14 cellular contexts compared by ENCODE assay signal in the genomic region with DNA sequence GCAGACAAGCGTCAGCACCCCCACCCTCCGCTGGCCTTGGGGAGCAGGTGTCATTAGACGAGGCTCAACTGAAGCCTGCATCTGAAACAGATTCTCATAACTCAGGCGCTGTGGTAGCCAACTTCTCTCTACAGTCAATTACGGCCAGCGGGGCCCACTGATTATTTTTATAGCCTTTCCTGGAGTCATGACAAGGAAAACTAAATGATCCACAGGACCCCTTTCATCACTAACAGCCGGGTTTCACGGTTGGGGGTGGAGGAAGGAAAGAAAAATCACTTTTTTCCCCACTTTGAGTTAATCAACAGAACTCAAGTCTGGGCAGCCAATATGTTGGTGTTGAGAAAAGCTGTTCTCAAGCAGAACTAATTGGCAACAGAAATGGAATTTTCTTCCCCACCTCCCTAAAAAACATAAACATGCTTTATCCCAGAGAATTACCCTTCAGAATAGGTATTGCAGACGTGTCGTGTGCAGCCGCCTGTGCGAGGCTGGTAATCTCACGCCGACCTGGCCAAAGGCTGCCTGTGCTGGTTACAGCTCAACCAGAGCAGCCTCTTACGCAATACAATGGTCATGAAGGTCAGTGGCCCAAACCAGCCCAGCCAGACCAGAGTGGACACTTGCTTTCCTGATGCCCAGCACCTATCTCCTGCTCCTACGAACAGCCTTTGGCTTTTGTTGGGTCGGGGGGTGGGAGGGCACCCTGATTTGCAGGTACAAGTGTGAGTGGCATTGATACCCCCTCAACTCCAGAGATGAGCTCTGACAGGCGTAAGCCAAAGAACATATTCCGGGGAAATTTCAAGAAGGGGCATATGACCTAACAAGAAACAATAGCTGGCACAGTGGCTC. TPM values are rescaled to one million over a fixed set of nuclear protein-coding genes. Genes with fewer than 3 reads are reported as not detected.
DNase-seq lines count a peak whose midpoint lies in the region; ATAC-seq and TF ChIP-seq lines count a peak whose summit lies in the region.
"Had no signal": no experiment of that assay in that cellular context is flagged by ENCODE, and none has a peak within 500 bp of the region (broad histone marks: within the 10 kb centered on the region; RNA-seq: fewer than 3 reads in every experiment).

No MANE protein-coding gene starts in this region.

- TSS peak; percentile 14 for BruUV-seq in PC-9 (replicated peaks; lab: Mats Ljungman, UMichigan)

- DNase-seq in AG08395 (ENCODE audit: low spot score): peak; percentile 30
- peak; percentile 69 to 86 for DNase-seq in PC-9
- peak; percentile 75 for DNase-seq in fibroblast of villous mesenchyme (ENCODE audit: low read depth)
- peak; percentile 28 for DNase-seq in nephron progenitor cell
- no peak for DNase-seq in inferior parietal cortex (ENCODE audit: extremely low spot score)
- no peak for DNase-seq in activated CD8-positive, alpha-beta memory T cell treated with anti-CD3 and anti-CD28 coated beads, Interleukin-2, amount 10 ng/mL, durations not matched to agents 7 days and 5 days
- DNase-seq in activated naive CD4-positive, alpha-beta T cell (lab: John Stamatoyannopoulos, UW): no peak
- DNase-seq: activated T-cell treated with anti-CD3 and anti-CD28 coated beads, Interleukin-2, amount 50 U/mL, for 4 hours; cerebellar nuclear complex; GDM1; NCI-H2171; stimulated activated CD4-positive, alpha-beta T cell treated with anti-CD3 and anti-CD28 coated beads, Interleukin-15, amount 100 ng/mL, for 24 hours had no signal

- H3K4me3 Mint-ChIP-seq in nephron progenitor cell: no peak overlapping the region
- no peak overlapping the region for H3K4me3 Mint-ChIP-seq in activated CD8-positive, alpha-beta memory T cell treated with anti-CD3 and anti-CD28 coated beads, Interleukin-2, amount 10 ng/mL, durations not matched to agents 7 days and 5 days
- H3K4me3 Mint-ChIP-seq: activated T-cell treated with anti-CD3 and anti-CD28 coated beads, Interleukin-2, amount 50 U/mL, for 4 hours; stimulated activated memory B cell treated with anti-CD40 and anti-IgM and Interleukin-4, amounts not matched to agents 10 μg/mL and 1 μg/mL and 100 μg/mL, for 72 hours had no signal

- peaks cover 4% of the 10 kb centered on the region for H3K27me3 Mint-ChIP-seq in nephron progenitor cell (ENCODE audit: low read depth, poor library complexity)
- H3K27me3 Mint-ChIP-seq in activated CD8-positive, alpha-beta memory T cell treated with anti-CD3 and anti-CD28 coated beads, Interleukin-2, amount 10 ng/mL, durations not matched to agents 7 days and 5 days: peaks cover 5% of the 10 kb centered on the region

- intact Hi-C loops in PC-9 (cut with micrococcal nuclease; ENCODE audit: unreplicated experiment): loop anchor here (1.0 kb wide), 1 partner anchor 10 kb away; no protein-coding TSS in a partner anchor

- H3K4me1 ChIP-seq in PC-9 (replicated peaks; ENCODE audit: insufficient read depth): peaks cover 58% of the 10 kb centered on the region

- H2AFZ ChIP-seq in PC-9: no peak overlapping the region

- CTCF ChIA-PET in PC-9 (lab: Charles Lee): interaction anchor here (0.6 to 1.3 kb wide), 7 partner anchors 9 to 187 kb away, joined by 3 to 14 read pairs (median 3); no protein-coding TSS in a partner anchor
- CTCF ChIA-PET in activated CD8-positive, alpha-beta memory T cell treated with anti-CD3 and anti-CD28 coated beads, Interleukin-2, amount 10 ng/mL, durations not matched to agents 7 days and 5 days (lab: Charles Lee): no interaction called here

- H3K4me3 ChIP-seq in PC-9 (peak overlapping the region; percentile 30; the same call in 1 of the 2 replicates), fibroblast of villous mesenchyme (ENCODE audit: low read depth, low read length) (no peak overlapping the region)

- ATAC-seq in GM18520 (IDR thresholded peaks at IDR 0.05; ENCODE audit: unreplicated experiment): no peak
- no peak for ATAC-seq in activated CD8-positive, alpha-beta memory T cell treated with anti-CD3 and anti-CD28 coated beads, Interleukin-2, amount 10 ng/mL, durations not matched to agents 7 days and 5 days
- ATAC-seq: activated T-cell treated with anti-CD3 and anti-CD28 coated beads, Interleukin-2, amount 50 U/mL, for 4 hours; stimulated activated memory B cell treated with anti-CD40 and anti-IgM and Interleukin-4, amounts not matched to agents 10 μg/mL and 1 μg/mL and 100 μg/mL, for 72 hours had no signal

- H3K79me2 ChIP-seq in PC-9 (ENCODE audit: low read depth): 0 out of 2 replicates have a peak, but pooled peaks cover 1% of the 10 kb centered on the region

- H3K9me2 ChIP-seq in PC-9 (ENCODE audit: insufficient read depth): no peaks in the 10 kb centered on the region

- TF ChIP-seq CTCF in PC-9 (conservative IDR thresholded peaks at IDR 0.05): no peak
- TF ChIP-seq CTCF in fibroblast of villous mesenchyme (IDR thresholded peaks at IDR 0.05; ENCODE audit: insufficient read depth, low read depth, low read length): no peak
- no peak for TF ChIP-seq CTCF in nephron progenitor cell (IDR thresholded peaks at IDR 0.05)

- peaks cover 30% of the 10 kb centered on the region for H3K4me1 Mint-ChIP-seq in nephron progenitor cell
- no peaks in the 10 kb centered on the region for H3K4me1 Mint-ChIP-seq in activated CD8-positive, alpha-beta memory T cell treated with anti-CD3 and anti-CD28 coated beads, Interleukin-2, amount 10 ng/mL, durations not matched to agents 7 days and 5 days
- H3K4me1 Mint-ChIP-seq: stimulated activated memory B cell treated with anti-CD40 and anti-IgM and Interleukin-4, amounts not matched to agents 10 μg/mL and 1 μg/mL and 100 μg/mL, for 72 hours had no signal

- no peaks in the 10 kb centered on the region for H3K9me3 ChIP-seq in PC-9 (ENCODE audit: insufficient read depth, low read depth)

- H3K4me2 ChIP-seq in PC-9: peak overlapping the region; percentile 63

- no peaks in the 10 kb centered on the region for H3K9me3 Mint-ChIP-seq in nephron progenitor cell
- H3K9me3 Mint-ChIP-seq in activated CD8-positive, alpha-beta memory T cell treated with anti-CD3 and anti-CD28 coated beads, Interleukin-2, amount 10 ng/mL, durations not matched to agents 7 days and 5 days (ENCODE audit: low read depth): no peaks in the 10 kb centered on the region
- H3K9me3 Mint-ChIP-seq: activated T-cell treated with anti-CD3 and anti-CD28 coated beads, Interleukin-2, amount 50 U/mL, for 4 hours had no signal

- no peaks in the 10 kb centered on the region for H3K27me3 ChIP-seq in PC-9 (ENCODE audit: insufficient read depth, low read depth)

- no peaks in the 10 kb centered on the region for H3K36me3 ChIP-seq in PC-9 (ENCODE audit: low read depth)

- POLR2A ChIA-PET in PC-9 (lab: Charles Lee; ENCODE audit: unreplicated experiment): interaction anchor here (0.5 to 0.6 kb wide), 3 partner anchors 45 to 108 kb away, joined by 4 to 5 read pairs (median 4); no protein-coding TSS in a partner anchor

- peak overlapping the region; percentile 80 for H3K27ac ChIP-seq in PC-9

- no peaks in the 10 kb centered on the region for H4K20me1 ChIP-seq in PC-9 (ENCODE audit: insufficient read depth)

- H3K27ac Mint-ChIP-seq in nephron progenitor cell: peak overlapping the region; percentile 65
- H3K27ac Mint-ChIP-seq in activated CD8-positive, alpha-beta memory T cell treated with anti-CD3 and anti-CD28 coated beads, Interleukin-2, amount 10 ng/mL, durations not matched to agents 7 days and 5 days: no peak overlapping the region
- H3K27ac Mint-ChIP-seq: stimulated activated memory B cell treated with anti-CD40 and anti-IgM and Interleukin-4, amounts not matched to agents 10 μg/mL and 1 μg/mL and 100 μg/mL, for 72 hours had no signal

- peaks cover 53% of the 10 kb centered on the region for H3F3A ChIP-seq in PC-9 (ENCODE audit: insufficient read depth, low read depth)

- no peaks in the 10 kb centered on the region for H3K36me3 Mint-ChIP-seq in nephron progenitor cell (ENCODE audit: low read depth)
- no peaks in the 10 kb centered on the region for H3K36me3 Mint-ChIP-seq in activated CD8-positive, alpha-beta memory T cell treated with anti-CD3 and anti-CD28 coated beads, Interleukin-2, amount 10 ng/mL, durations not matched to agents 7 days and 5 days
- H3K36me3 Mint-ChIP-seq: stimulated activated memory B cell treated with anti-CD40 and anti-IgM and Interleukin-4, amounts not matched to agents 10 μg/mL and 1 μg/mL and 100 μg/mL, for 72 hours had no signal

RNA-seq across cellular contexts. Expression of a gene that starts 11.0 kb away (rescaled TPM):
- total RNA-seq in PC-9 (2021): 4.1 and 6.3 TPM in 2 replicates
- total RNA-seq in fibroblast of villous mesenchyme: 28.1 and 29.3 TPM in 2 replicates
- not detected for total RNA-seq in activated CD8-positive, alpha-beta memory T cell treated with anti-CD3 and anti-CD28 coated beads, Interleukin-2, amount 10 ng/mL, durations not matched to agents 7 days and 5 days

RNA-seq across cellular contexts. Expression of a gene that starts 51.0 kb away (rescaled TPM):
- total RNA-seq in PC-9 (2021) (52.2 and 80.3 TPM in 2 replicates), fibroblast of villous mesenchyme (1.6 and 6.5 TPM in 2 replicates)
- 1 to 10 TPM; 4.2 to 4.6 TPM for total RNA-seq in activated CD8-positive, alpha-beta memory T cell treated with anti-CD3 and anti-CD28 coated beads, Interleukin-2, amount 10 ng/mL, durations not matched to agents 7 days and 5 days

Comparison
In these comparisons a context has a peak if more than half of its experiments do, and no peak if none do; other contexts are left out.
1. DNase-seq: peak in AG08395 (single experiment), PC-9 (2 of 2), fibroblast of villous mesenchyme (single experiment) and nephron progenitor cell (single experiment); none in inferior parietal cortex (single experiment), activated CD8-positive, alpha-beta memory T cell treated with anti-CD3 and anti-CD28 coated beads, Interleukin-2, amount 10 ng/mL, durations not matched to agents 7 days and 5 days (single experiment) and activated naive CD4-positive, alpha-beta T cell (0 of 4).